In genomic region chr2:6946722-6947121, GRCh38 we compare ENCODE assay signal across 13 cellular contexts. TPM values are rescaled to one million over a fixed set of nuclear protein-coding genes. Genes with fewer than 3 reads are reported as not detected.
A peak's percentile ranks its signal among the peaks of the same experiment; 100 is the strongest.
DNase-seq lines count a peak whose midpoint lies in the region; ATAC-seq, FAIRE-seq and TF ChIP-seq lines count a peak whose summit lies in the region.
"Had no signal": no experiment of that assay in that cellular context is flagged by ENCODE, and none has a peak within 500 bp of the region (broad histone marks: within the 10 kb centered on the region; RNA-seq: fewer than 3 reads in every experiment).

No MANE protein-coding gene starts in this region.

- H4K91ac ChIP-seq in IMR-90 (ENCODE audit: insufficient read depth, low read depth, low read length): no peak overlapping the region

- H2AK5ac ChIP-seq in IMR-90 (ENCODE audit: low read depth, low read length): no peak overlapping the region

- TF ChIP-seq RAD21 in IMR-90 (IDR thresholded peaks at IDR 0.05; ENCODE audit: low read length): no peak
- TF ChIP-seq RAD21 in K562 (CRISPR knock-in tag; conservative IDR thresholded peaks at IDR 0.05 in 1 of 2, IDR thresholded peaks at IDR 0.05 in 1 of 2): no peak

- intact Hi-C loops in IMR-90 (cut with micrococcal nuclease): no loop called here
- intact Hi-C loops in K562 (cut with micrococcal nuclease): no loop called here
- intact Hi-C loops in left colon (cut with DNase I, micrococcal nuclease): no loop called here
- intact Hi-C loops in body of pancreas (cut with DNase I): no loop called here

- no peaks in the 10 kb centered on the region for H3K79me1 ChIP-seq in IMR-90 (ENCODE audit: low read depth in 1 of 2, low read length in 2 of 2)

- no peaks in the 10 kb centered on the region for H3K79me2 ChIP-seq in K562 (ENCODE audit: control insufficient read depth, insufficient read depth, low read length)

- TF ChIP-seq POLR2A in IMR-90 (IDR thresholded peaks at IDR 0.05; ENCODE audit: low read depth, low read length): no peak
- TF ChIP-seq POLR2A in K562 (conservative IDR thresholded peaks at IDR 0.05): no peak
- TF ChIP-seq POLR2A in body of pancreas (IDR thresholded peaks at IDR 0.05): no peak

- no peak overlapping the region for H4K8ac ChIP-seq in IMR-90 (ENCODE audit: low read depth in 2 of 2, low read length in 2 of 2)

- no peak overlapping the region for H2BK120ac ChIP-seq in IMR-90 (ENCODE audit: low read depth, low read length)

- no peak overlapping the region for H3K14ac ChIP-seq in IMR-90 (replicated peaks; ENCODE audit: low read depth, low read length)

- H3K9ac ChIP-seq in IMR-90 (ENCODE audit: low read depth, low read length): no peak overlapping the region
- no peak overlapping the region for H3K9ac ChIP-seq in K562 (ENCODE audit: insufficient read depth in 1 of 2, low read depth in 2 of 2, low read length in 2 of 2)

- no CpG with 5 or more reads among the region's 2 CpGs for whole genome bisulfite sequencing in IMR-90 (ENCODE audit: extremely low coverage in 2 of 2, insufficient read length in 1 of 2), 2 experiments
- WGBS in K562 (ENCODE audit: insufficient coverage, low coverage, missing lambda C conversion rate): 11% methylated on average over 2 of the region's 2 CpGs
- WGBS in body of pancreas, 2 donors: 39 to 46% methylated on average over 2 of the region's 2 CpGs

- in situ Hi-C loops in IMR-90 (cut with MboI; ENCODE audit: low sequenced_read_pairs) (no loop called here), K562 (cut with MboI) (no loop called here)

- H3K4me3 ChIP-seq in AG09309 (ENCODE audit: control insufficient read depth, low read depth, low read length) (no peak overlapping the region), IMR-90 (ENCODE audit: insufficient read depth, low read depth, low read length) (no peak overlapping the region), K562 (no peak overlapping the region), body of pancreas (no peak overlapping the region)
- H3K4me3 ChIP-seq: transverse colon had no signal

- peak; percentile 46 for DNase-seq in AG09309 (ENCODE audit: low read depth)
- DNase-seq in IMR-90: peak; percentile 68
- DNase-seq in K562 (ENCODE audit: extremely low read depth in 1 of 4, low spot score in 3 of 4): no peak
- no peak for DNase-seq in NCI-H345 (lab: John Stamatoyannopoulos, UW)
- no peak for DNase-seq in left colon
- no peak for DNase-seq in body of pancreas
- DNase-seq: CD4-positive, alpha-beta T cell; cortex of kidney; midbrain; NCI-H1436; transverse colon had no signal

- H3K9me3 ChIP-seq in IMR-90 (ENCODE audit: control insufficient read depth, insufficient read depth, low read length): no peaks in the 10 kb centered on the region
- no peaks in the 10 kb centered on the region for H3K9me3 ChIP-seq in K562 (replicated peaks; ENCODE audit: control insufficient read depth, insufficient read depth, low read depth, low read length)
- no peaks in the 10 kb centered on the region for H3K9me3 ChIP-seq in body of pancreas
- H3K9me3 ChIP-seq: transverse colon had no signal

- no peak overlapping the region for H3K4me2 ChIP-seq in IMR-90 (ENCODE audit: low read depth, low read length)
- H3K4me2 ChIP-seq in K562 (ENCODE audit: insufficient read depth, low read length): no peak overlapping the region

- no peak overlapping the region for H4K5ac ChIP-seq in IMR-90 (ENCODE audit: low read depth, low read length)

- CTCF ChIA-PET in IMR-90 (lab: Yijun Ruan, JAX): no interaction called here
- CTCF ChIA-PET in K562 (lab: Yijun Ruan, JAX; ENCODE audit: low intra/inter-chr PET ratio): no interaction called here

- H3K4me1 ChIP-seq in IMR-90 (ENCODE audit: control insufficient read depth, insufficient read depth, low read length): no peaks in the 10 kb centered on the region
- no peaks in the 10 kb centered on the region; a peak in 2 of 5 replicates for H3K4me1 ChIP-seq in K562 (replicated peaks in 1 of 2; ENCODE audit: control insufficient read depth in 2 of 2, insufficient read depth in 2 of 2, low read length in 2 of 2)
- peaks cover 27% of the 10 kb centered on the region for H3K4me1 ChIP-seq in body of pancreas

- H4K20me1 ChIP-seq in IMR-90 (ENCODE audit: insufficient read depth, low read length) (no peaks in the 10 kb centered on the region), K562 (replicated peaks; ENCODE audit: control insufficient read depth, insufficient read depth, low read length) (no peaks in the 10 kb centered on the region)

- H2BK20ac ChIP-seq in IMR-90 (ENCODE audit: low read depth, low read length): no peak overlapping the region

- dilution Hi-C loops in IMR-90 (cut with HindIII; ENCODE audit: low sequenced_read_pairs, unreplicated experiment): no loop called here

- no peak overlapping the region for H2BK15ac ChIP-seq in IMR-90 (ENCODE audit: low read depth, low read length)

- no peaks in the 10 kb centered on the region for H3K36me3 ChIP-seq in IMR-90 (ENCODE audit: control insufficient read depth, insufficient read depth, low read length)
- H3K36me3 ChIP-seq in K562 (ENCODE audit: control insufficient read depth, insufficient read depth, low read length): no peaks in the 10 kb centered on the region; the same call in 2 of the 3 replicates
- no peaks in the 10 kb centered on the region for H3K36me3 ChIP-seq in body of pancreas (replicated peaks in 1 of 2; ENCODE audit: insufficient read depth in 1 of 2, low read depth in 2 of 2)
- H3K36me3 ChIP-seq: transverse colon had no signal

- POLR2A ChIA-PET in IMR-90 (lab: Charles Lee; ENCODE audit: unreplicated experiment) (no interaction called here), K562 (lab: Yijun Ruan, JAX) (interaction anchor here (0.6 kb wide), 1 partner anchor 108 kb away, joined by 3 read pairs; no protein-coding TSS in a partner anchor)

- H3K9me1 ChIP-seq in IMR-90 (ENCODE audit: insufficient read depth, low read length): no peaks in the 10 kb centered on the region; the same call in 1 of the 2 replicates
- no peaks in the 10 kb centered on the region for H3K9me1 ChIP-seq in K562 (ENCODE audit: control insufficient read depth, insufficient read depth, low read length)

- H3K18ac ChIP-seq in IMR-90 (ENCODE audit: low read depth, low read length): no peak overlapping the region

- FAIRE-seq in K562 (lab: Jason Lieb, UNC) (no peak), islet of Langerhans (lab: Jason Lieb, UNC) (peak; percentile 30)

- H2BK5ac ChIP-seq in IMR-90 (ENCODE audit: low read depth, low read length, poor library complexity, severe bottlenecking): no peak overlapping the region

- TF ChIP-seq CTCF in AG09309 (IDR thresholded peaks at IDR 0.05; ENCODE audit: control insufficient read depth, insufficient read depth, low read depth, low read length, missing control alignments): no peak
- no peak for TF ChIP-seq CTCF in IMR-90 (conservative IDR thresholded peaks at IDR 0.05; ENCODE audit: low read depth, low read length)
- no peak for TF ChIP-seq CTCF in K562 (IDR thresholded peaks at IDR 0.05 in 2 of 3, conservative IDR thresholded peaks at IDR 0.05 in 1 of 3; ENCODE audit: insufficient read depth in 2 of 3, low read depth in 1 of 3, low read length in 3 of 3)
- TF ChIP-seq CTCF in body of pancreas (IDR thresholded peaks at IDR 0.05): no peak

- no peak overlapping the region for H3K56ac ChIP-seq in IMR-90 (ENCODE audit: extremely low read depth, insufficient read depth, low read length)

- no peak overlapping the region for H3K27ac ChIP-seq in IMR-90 (ENCODE audit: insufficient read depth, low read length)
- H3K27ac ChIP-seq in K562 (ENCODE audit: extremely low read depth, low read depth, low read length): no peak overlapping the region
- H3K27ac ChIP-seq in body of pancreas: peak overlapping the region in 1 of 4 donors; percentile 58
- H3K27ac ChIP-seq: transverse colon had no signal

- H3K27me3 ChIP-seq in IMR-90 (ENCODE audit: control insufficient read depth, insufficient read depth, low read length): peaks cover 6% of the 10 kb centered on the region
- no peaks in the 10 kb centered on the region for H3K27me3 ChIP-seq in K562 (ENCODE audit: control insufficient read depth in 2 of 2, insufficient read depth in 2 of 2, low read length in 2 of 2)
- H3K27me3 ChIP-seq in body of pancreas: no peaks in the 10 kb centered on the region
- H3K27me3 ChIP-seq: transverse colon had no signal

- H2AFZ ChIP-seq in IMR-90 (replicated peaks; ENCODE audit: low read length, poor library complexity): no peak overlapping the region
- no peak overlapping the region for H2AFZ ChIP-seq in K562 (ENCODE audit: low read depth, low read length)

- H3K4ac ChIP-seq in IMR-90 (ENCODE audit: low read depth, low read length): no peak overlapping the region

- no peak overlapping the region for H2AK9ac ChIP-seq in IMR-90 (replicated peaks; ENCODE audit: low read depth, low read length, poor library complexity)

- ATAC-seq in IMR-90 (ENCODE audit: low read depth): peak; percentile 57
- no peak for ATAC-seq in K562
- ATAC-seq in GM18511 (IDR thresholded peaks at IDR 0.05; ENCODE audit: unreplicated experiment): no peak
- no peak for ATAC-seq in left colon
- no peak for ATAC-seq in body of pancreas

- no peak for TF ChIP-seq EP300 in K562 (IDR thresholded peaks at IDR 0.05; ENCODE audit: low read length)

- BruUV-seq in IMR-90 (replicated peaks; lab: Mats Ljungman, UMichigan): no TSS peak
- BruUV-seq in K562 (replicated peaks; lab: Mats Ljungman, UMichigan): no TSS peak

- no peak overlapping the region for H3K23ac ChIP-seq in IMR-90 (ENCODE audit: low read depth, low read length)

RNA-seq across cellular contexts. Expression of gene RNF144A, which starts 29.5 kb away (rescaled TPM):
- total RNA-seq in IMR-90 (2012; rRNA removed): 0.18 and 0.28 TPM in 2 replicates
- polyA plus RNA-seq in IMR-90 (2012; rRNA removed): 0.26 and 0.47 TPM in 2 replicates
- 0.14 and 0.22 TPM in 2 replicates for polyA plus RNA-seq in IMR-90 (2012; cell fraction: cytosol; rRNA removed)
- polyA plus RNA-seq in IMR-90 (2012; cell fraction: nucleus; rRNA removed; ENCODE audit: low replicate concordance): 0.15 and 0.17 TPM in 2 replicates
- total RNA-seq in K562 (2011; cell fraction: chromatin; rRNA removed; ENCODE audit: low replicate concordance): 11.4 and 21.2 TPM in 2 replicates
- 9.5 and 10.4 TPM in 2 replicates for total RNA-seq in K562 (2011; cell fraction: nucleolus; rRNA removed)
- 8.9 and 16.6 TPM in 2 replicates for total RNA-seq in K562 (2011; cell fraction: nucleoplasm; rRNA removed)
- total RNA-seq in K562 (2014; rRNA removed): 6.4 and 8.2 TPM in 2 replicates
- 6.0 and 6.7 TPM in 2 replicates for total RNA-seq in K562 (2014; rRNA removed; fragmentation: Illumina TruSeq; extraction: Trizol)
- total RNA-seq in K562 (2015; rRNA removed; fragmentation: Illumina TruSeq; extraction: Trizol): 4.7 and 5.7 TPM in 2 replicates
- total RNA-seq in K562 (2021): 8.8 and 11.3 TPM in 2 replicates
- 9.2 and 12.1 TPM in 2 replicates for polyA plus RNA-seq in K562 (2011; rRNA removed)
- 8.8 and 9.9 TPM in 2 replicates for polyA plus RNA-seq in K562 (2011; cell fraction: cytosol; rRNA removed)
- polyA plus RNA-seq in K562 (2011; cell fraction: nucleus; rRNA removed): 8.5 and 10.0 TPM in 2 replicates
- 5.0 and 11.1 TPM in 2 replicates for polyA plus RNA-seq in K562 (2012)
- polyA plus RNA-seq in K562 (2014; fragmentation: Illumina TruSeq; extraction: Trizol): 6.1 and 7.4 TPM in 2 replicates
- 1 to 10 TPM in 1 of 2 experiments, under 1 TPM in 1; 0.96 to 1.4 TPM for polyA plus RNA-seq in K562 (2014; fragmentation: Nextera tagmentation; extraction: Ambion mirVana)
- polyA plus RNA-seq in K562 (2014; rRNA removed): 6.2 and 7.0 TPM in 2 replicates
- polyA minus RNA-seq in K562 (2011; rRNA and poly(A)+ RNA removed): 14.2 and 14.3 TPM in 2 replicates
- polyA minus RNA-seq in K562 (2011; cell fraction: cytosol; rRNA and poly(A)+ RNA removed): 13.1 and 13.8 TPM in 2 replicates
- 10.2 and 14.2 TPM in 2 replicates for polyA minus RNA-seq in K562 (2011; cell fraction: nucleus; rRNA and poly(A)+ RNA removed)
- total RNA-seq in left colon: 10 to 100 TPM; 20.7 to 21.2 TPM
- 100 to 1,000 TPM in 1 of 2 donors, 10 to 100 TPM in 1; 52.7 to 109 TPM for total RNA-seq in body of pancreas

Comparison
In these comparisons a context has a peak if more than half of its experiments do, and no peak if none do; other contexts are left out.
1. DNase-seq: peak in AG09309 (single experiment) and IMR-90 (single experiment); none in K562 (0 of 4), NCI-H345 (single experiment), left colon (0 of 2) and body of pancreas (0 of 4).